8 cellular contexts compared by ENCODE assay signal in genomic region chr11:35663408-35663702, GRCh38. TPM values are rescaled to one million over a fixed set of nuclear protein-coding genes. Genes with fewer than 3 reads are reported as not detected.
DNase-seq lines count a peak whose midpoint lies in the region; ATAC-seq and TF ChIP-seq lines count a peak whose summit lies in the region.

No MANE protein-coding gene starts in this region.

- H3K36me3 ChIP-seq in BE2C (no peaks in the 10 kb centered on the region), MG63 (peaks cover 36% of the 10 kb centered on the region)

- peak overlapping the region; percentile 87 for H3K4me3 Mint-ChIP-seq in dendritic cell treated with granulocyte-macrophage colony-stimulating factor and Interleukin-4, amounts not matched to agents 40 ng/mL and 50 ng/mL, for 4 days
- H3K4me3 Mint-ChIP-seq in nephron: peak overlapping the region; percentile 91 to 93 (median 93)

- H3K4me1 Mint-ChIP-seq in dendritic cell treated with granulocyte-macrophage colony-stimulating factor and Interleukin-4, amounts not matched to agents 40 ng/mL and 50 ng/mL, for 4 days (ENCODE audit: low read depth): peaks cover 34% of the 10 kb centered on the region
- peaks cover 37% of the 10 kb centered on the region for H3K4me1 Mint-ChIP-seq in nephron

- H3K27me3 Mint-ChIP-seq in dendritic cell treated with granulocyte-macrophage colony-stimulating factor and Interleukin-4, amounts not matched to agents 40 ng/mL and 50 ng/mL, for 4 days: peaks cover 14% of the 10 kb centered on the region
- no peaks in the 10 kb centered on the region for H3K27me3 Mint-ChIP-seq in nephron (ENCODE audit: low read depth)

- peaks cover 47% of the 10 kb centered on the region for H3K36me3 Mint-ChIP-seq in dendritic cell treated with granulocyte-macrophage colony-stimulating factor and Interleukin-4, amounts not matched to agents 40 ng/mL and 50 ng/mL, for 4 days (ENCODE audit: low read depth)
- peaks cover 50% of the 10 kb centered on the region for H3K36me3 Mint-ChIP-seq in nephron (ENCODE audit: low read depth)

- intact Hi-C loops in dendritic cell treated with granulocyte-macrophage colony-stimulating factor and Interleukin-4, amounts not matched to agents 40 ng/mL and 50 ng/mL, for 4 days (cut with micrococcal nuclease): loop anchor here (5.0 kb wide), 1 partner anchor 41 kb away; no protein-coding TSS in a partner anchor

- peak overlapping the region; percentile 91 for H3K27ac Mint-ChIP-seq in dendritic cell treated with granulocyte-macrophage colony-stimulating factor and Interleukin-4, amounts not matched to agents 40 ng/mL and 50 ng/mL, for 4 days
- peak overlapping the region; percentile 96 to 98 (median 97) for H3K27ac Mint-ChIP-seq in nephron

- no peaks in the 10 kb centered on the region for H3K4me1 ChIP-seq in BE2C

- no peak for ATAC-seq in HG02973 (IDR thresholded peaks at IDR 0.05; ENCODE audit: unreplicated experiment)
- no peak for ATAC-seq in HG03521 (IDR thresholded peaks at IDR 0.05; ENCODE audit: unreplicated experiment)

- no peak for TF ChIP-seq CTCF in BE2C (IDR thresholded peaks at IDR 0.05; ENCODE audit: low read depth, low read length)
- no peak for TF ChIP-seq CTCF in nephron (IDR thresholded peaks at IDR 0.05; ENCODE audit: unreplicated experiment in 3 of 3)

- DNase-seq in BE2C (no peak), MG63 (no peak), G401 (ENCODE audit: low spot score) (no peak), islet precursor cell (no peak)

- H3K9me3 ChIP-seq in BE2C (no peaks in the 10 kb centered on the region), MG63 (peaks cover 21% of the 10 kb centered on the region)

- peak overlapping the region; percentile 70 for H3K4me3 ChIP-seq in BE2C (ENCODE audit: low read depth, low read length)
- H3K4me3 ChIP-seq in MG63: peak overlapping the region; percentile 77

- H3K9me3 Mint-ChIP-seq in dendritic cell treated with granulocyte-macrophage colony-stimulating factor and Interleukin-4, amounts not matched to agents 40 ng/mL and 50 ng/mL, for 4 days: peaks cover 38% of the 10 kb centered on the region
- H3K9me3 Mint-ChIP-seq in nephron: peaks cover 41% of the 10 kb centered on the region

- H3K27me3 ChIP-seq in BE2C: no peaks in the 10 kb centered on the region
- H3K27me3 ChIP-seq in MG63: no peaks in the 10 kb centered on the region

- in situ Hi-C loops in G401 (cut with HindIII; ENCODE audit: low sequenced_read_pairs): no loop called here

RNA-seq across cellular contexts. Expression of gene TRIM44, which starts 0.8 kb away (rescaled TPM):
- polyA plus RNA-seq in BE2C (2012; ENCODE audit: insufficient read depth, insufficient read length, low read depth): 16.1 TPM
- 11.7 and 13.0 TPM in 2 replicates for total RNA-seq in MG63 (2014; rRNA removed; shearing (Covaris generic); ENCODE audit: low replicate concordance)
- total RNA-seq in G401 (2014; rRNA removed; shearing (Covaris generic)): 8.3 and 38.1 TPM in 2 replicates

RNA-seq across cellular contexts. Expression of gene FJX1, which starts 45.1 kb away (rescaled TPM):
- 14.3 TPM for polyA plus RNA-seq in BE2C (2012; ENCODE audit: insufficient read depth, insufficient read length, low read depth)
- 29.1 and 30.5 TPM in 2 replicates for total RNA-seq in MG63 (2014; rRNA removed; shearing (Covaris generic); ENCODE audit: low replicate concordance)
- total RNA-seq in G401 (2014; rRNA removed; shearing (Covaris generic)): 36.5 and 42.4 TPM in 2 replicates
